Comparison of ENCODE assay signal across 1 cellular context in the genomic region with DNA sequence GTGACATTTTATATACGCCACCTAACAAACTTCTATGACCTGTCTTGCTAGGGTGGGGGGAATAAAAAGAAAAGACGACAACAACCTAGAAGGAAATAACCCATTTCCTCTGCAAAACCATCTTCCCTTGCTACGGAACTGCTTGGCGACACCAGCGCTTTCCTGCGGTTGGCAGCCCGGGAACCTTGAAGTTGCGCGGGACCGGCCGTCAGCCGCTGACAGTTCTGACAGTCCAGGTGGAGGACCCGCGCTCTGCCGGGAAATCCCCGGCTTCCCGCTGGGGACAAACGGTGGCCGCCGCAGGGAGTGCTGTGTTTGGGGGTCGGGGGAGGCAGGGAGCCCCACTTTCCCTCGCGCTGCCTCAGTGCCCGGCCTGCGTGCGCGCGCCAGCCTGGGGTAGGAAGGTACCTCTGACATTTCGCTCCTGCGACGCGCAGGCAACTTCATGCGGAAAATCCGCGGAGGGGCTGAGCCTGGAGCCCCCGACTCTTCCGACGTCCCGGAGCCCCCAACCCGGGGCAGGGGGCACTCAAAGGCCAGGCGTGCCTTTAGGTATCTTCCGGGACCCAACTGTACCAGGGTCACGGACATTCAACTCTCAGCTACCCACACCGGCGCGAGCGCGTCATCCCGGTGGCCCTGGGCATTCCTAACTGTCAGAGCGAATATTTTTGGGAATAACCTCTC.
TF ChIP-seq lines count a peak whose summit lies in the region.

No MANE protein-coding gene starts in this region.

TF ChIP-seq in endothelial cell of umbilical vein, 7 proteins besides CTCF, POLR2A, EP300 and RAD21 (continued from another document):
- TF ChIP-seq GATA2 (IDR thresholded peaks at IDR 0.05; ENCODE audit: insufficient read depth, insufficient read length, low read depth, low read length) (no peak), FOS (IDR thresholded peaks at IDR 0.05; ENCODE audit: borderline replicate concordance, insufficient read depth, low read length) (no peak), MAX (IDR thresholded peaks at IDR 0.05; ENCODE audit: insufficient read depth, insufficient read length) (no peak), EZH2 (IDR thresholded peaks at IDR 0.05; ENCODE audit: borderline replicate concordance, low read depth, low read length, severe bottlenecking) (no peak)
